Comparison of ENCODE assay signal across 1 cellular context in genomic region chr1:207345644-207346561, GRCh38.
TF ChIP-seq lines count a peak whose summit lies in the region.

No MANE protein-coding gene starts in this region.

TF ChIP-seq in IMR-90, 13 proteins besides CTCF, POLR2A, EP300 and RAD21:
- TF ChIP-seq, protein P1, sequence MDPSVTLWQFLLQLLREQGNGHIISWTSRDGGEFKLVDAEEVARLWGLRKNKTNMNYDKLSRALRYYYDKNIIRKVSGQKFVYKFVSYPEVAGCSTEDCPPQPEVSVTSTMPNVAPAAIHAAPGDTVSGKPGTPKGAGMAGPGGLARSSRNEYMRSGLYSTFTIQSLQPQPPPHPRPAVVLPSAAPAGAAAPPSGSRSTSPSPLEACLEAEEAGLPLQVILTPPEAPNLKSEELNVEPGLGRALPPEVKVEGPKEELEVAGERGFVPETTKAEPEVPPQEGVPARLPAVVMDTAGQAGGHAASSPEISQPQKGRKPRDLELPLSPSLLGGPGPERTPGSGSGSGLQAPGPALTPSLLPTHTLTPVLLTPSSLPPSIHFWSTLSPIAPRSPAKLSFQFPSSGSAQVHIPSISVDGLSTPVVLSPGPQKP (IDR thresholded peaks at IDR 0.05; ENCODE audit: borderline replicate concordance, low read depth, low read length), result no peak
- TF ChIP-seq MXI1 (IDR thresholded peaks at IDR 0.05; ENCODE audit: borderline replicate concordance, low read depth, low read length) (no peak), NFE2L2 (IDR thresholded peaks at IDR 0.05; ENCODE audit: low read depth, low read length) (no peak), CEBPB (IDR thresholded peaks at IDR 0.05; ENCODE audit: low read depth, low read length) (no peak), RCOR1 (IDR thresholded peaks at IDR 0.05; ENCODE audit: insufficient replicate concordance, low read length) (no peak), BHLHE40 (IDR thresholded peaks at IDR 0.05; ENCODE audit: low read depth, low read length) (no peak), MAFK (IDR thresholded peaks at IDR 0.05; ENCODE audit: low read depth, low read length) (no peak), SMC3 (IDR thresholded peaks at IDR 0.05; ENCODE audit: low read depth, low read length) (no peak), MAZ (IDR thresholded peaks at IDR 0.05; ENCODE audit: borderline replicate concordance, low read depth, low read length) (no peak), CHD1 (IDR thresholded peaks at IDR 0.05; ENCODE audit: low read depth, low read length) (no peak), RFX5 (IDR thresholded peaks at IDR 0.05; ENCODE audit: low read depth, low read length) (no peak), FOS (IDR thresholded peaks at IDR 0.05; ENCODE audit: low read depth, low read length) (no peak), USF2 (IDR thresholded peaks at IDR 0.05; ENCODE audit: low read depth, low read length) (no peak)
